Comparison of ENCODE assay signal across 8 cellular contexts in genomic region chr3:49470714-49471420, GRCh38. TPM values are rescaled to one million over a fixed set of nuclear protein-coding genes. Genes with fewer than 3 reads are reported as not detected.
A peak's percentile ranks its signal among the peaks of the same experiment; 100 is the strongest.
DNase-seq lines count a peak whose midpoint lies in the region; ATAC-seq and TF ChIP-seq lines count a peak whose summit lies in the region.

No MANE protein-coding gene starts in this region.

- ATAC-seq in GM19467 (IDR thresholded peaks at IDR 0.05; ENCODE audit: unreplicated experiment) (peak; percentile 30), HG03521 (IDR thresholded peaks at IDR 0.05; ENCODE audit: unreplicated experiment) (no peak)

- H3K27me3 ChIP-seq in Caco-2 (replicated peaks; ENCODE audit: control insufficient read depth, insufficient read depth, low read length) (no peaks in the 10 kb centered on the region), ascending aorta (no peaks in the 10 kb centered on the region), liver (ENCODE audit: control insufficient read depth in 4 of 4, insufficient read depth in 4 of 4, low read length in 3 of 4) (no peaks in the 10 kb centered on the region), thymus (ENCODE audit: control insufficient read depth, insufficient read depth) (no peaks in the 10 kb centered on the region)

- CTCF ChIA-PET in Caco-2 (lab: Charles Lee): interaction anchor here (0.8 to 4.4 kb wide), 6 partner anchors 10 to 130 kb away, joined by 3 to 24 read pairs (median 8); no protein-coding TSS in a partner anchor

- no peaks in the 10 kb centered on the region for H3K27me3 Mint-ChIP-seq in Caco-2 (ENCODE audit: insufficient read depth, unreplicated experiment)

- POLR2A ChIA-PET in Caco-2 (lab: Charles Lee): interaction anchor here (0.6 to 3.0 kb wide), 7 partner anchors 9 to 69 kb away, joined by 5 to 26 read pairs (median 9); partner anchors contain the start of genes NICN1 and RHOA

- peak overlapping the region; percentile 90 to 92 for H3K9ac ChIP-seq in liver (ENCODE audit: low read depth in 1 of 2, low read length in 2 of 2)

- H3K9me3 Mint-ChIP-seq in Caco-2 (ENCODE audit: unreplicated experiment): no peaks in the 10 kb centered on the region

- peaks cover 13% of the 10 kb centered on the region for H3K4me1 Mint-ChIP-seq in Caco-2 (ENCODE audit: low read depth, unreplicated experiment)

- no peak for TF ChIP-seq CTCF in Caco-2 (IDR thresholded peaks at IDR 0.05; ENCODE audit: insufficient read depth in 1 of 2, low read depth in 1 of 2, low read length in 1 of 2, severe bottlenecking in 1 of 2, unreplicated experiment in 1 of 2)
- TF ChIP-seq CTCF in ascending aorta (IDR thresholded peaks at IDR 0.05): no peak
- TF ChIP-seq CTCF in liver (IDR thresholded peaks at IDR 0.05; ENCODE audit: low read depth, low read length, missing input control): no peak

- DNase-seq in Caco-2 (no peak), HuH-7.5 (ENCODE audit: low spot score) (peak; percentile 48), ascending aorta (ENCODE audit: low spot score in 2 of 2) (no peak), inferior parietal cortex (ENCODE audit: extremely low spot score) (no peak)

- intact Hi-C loops in Caco-2 (cut with micrococcal nuclease; ENCODE audit: unreplicated experiment): no loop called here
- intact Hi-C loops in ascending aorta (cut with DNase I): loop anchor here (1.0 kb wide), 4 partner anchors 14 to 300 kb away; partner anchors contain the start of genes KLHDC8B, NICN1 and TCTA

- H3K27ac ChIP-seq in ascending aorta (peak overlapping the region; percentile 98 to 99), liver (ENCODE audit: low read depth in 1 of 2, low read length in 2 of 2) (peak overlapping the region; percentile 91 to 97), thymus (ENCODE audit: low read depth) (peak overlapping the region; percentile 98)

- H3K36me3 ChIP-seq in Caco-2 (ENCODE audit: control insufficient read depth, insufficient read depth, low read length) (no peaks in the 10 kb centered on the region), ascending aorta (no peaks in the 10 kb centered on the region), liver (ENCODE audit: control insufficient read depth in 4 of 4, insufficient read depth in 3 of 4, low read depth in 1 of 4, low read length in 3 of 4) (peaks cover 0 to 1% (median 0%) of the 10 kb centered on the region in 4 donors), thymus (ENCODE audit: control insufficient read depth, insufficient read depth) (no peaks in the 10 kb centered on the region)

- peak overlapping the region; percentile 98 for H3K27ac Mint-ChIP-seq in Caco-2 (ENCODE audit: unreplicated experiment)

- 2% methylated on average over 23 of the region's 23 CpGs for WGBS in liver
- 12% methylated on average over 23 of the region's 23 CpGs for WGBS in thymus

- no peak for TF ChIP-seq RAD21 in liver (IDR thresholded peaks at IDR 0.05)

- H3K4me3 Mint-ChIP-seq in Caco-2 (ENCODE audit: unreplicated experiment): peak overlapping the region; percentile 84

- H3K36me3 Mint-ChIP-seq in Caco-2 (ENCODE audit: insufficient read depth, unreplicated experiment): peaks cover 63% of the 10 kb centered on the region

- BruUV-seq in Caco-2 (replicated peaks; lab: Mats Ljungman, UMichigan): TSS peak; percentile 77

- H3K4me3 ChIP-seq in Caco-2 (ENCODE audit: low read depth, low read length) (peak overlapping the region; percentile 89), ascending aorta (peak overlapping the region; percentile 86 to 99), liver (ENCODE audit: low read depth in 1 of 3, low read length in 3 of 3) (peak overlapping the region; percentile 81 to 93 (median 85)), thymus (ENCODE audit: low read length) (peak overlapping the region; percentile 92)

- H3K9me3 ChIP-seq in Caco-2 (no peaks in the 10 kb centered on the region), ascending aorta (no peaks in the 10 kb centered on the region), liver (ENCODE audit: control insufficient read depth in 4 of 4, low read length in 3 of 4) (no peaks in the 10 kb centered on the region), thymus (ENCODE audit: control insufficient read depth) (no peaks in the 10 kb centered on the region)

- H3K4me1 ChIP-seq in Caco-2 (peaks cover 44% of the 10 kb centered on the region), ascending aorta (peaks cover 18 to 26% of the 10 kb centered on the region in 2 donors), liver (ENCODE audit: control insufficient read depth in 4 of 4, insufficient read depth in 4 of 4, low read length in 3 of 4) (peaks cover 4 to 29% (median 22%) of the 10 kb centered on the region in 4 donors), thymus (ENCODE audit: control insufficient read depth, insufficient read depth, low read length) (peaks cover 14% of the 10 kb centered on the region)

TF ChIP-seq in liver, 16 proteins besides CTCF, POLR2A, EP300 and RAD21:
- TF ChIP-seq TAF1 (conservative IDR thresholded peaks at IDR 0.05): no peak
- peak; percentile 59 for TF ChIP-seq YY1 (IDR thresholded peaks at IDR 0.05)

RNA-seq across cellular contexts. Expression of gene DAG1, which starts 0.8 kb away (rescaled TPM):
- total RNA-seq in Caco-2 (2022) (154 and 177 TPM in 2 replicates), ascending aorta (57.9 TPM), liver (10 to 100 TPM; 16.1 to 40.8 TPM)
- polyA plus RNA-seq in liver (10 to 100 TPM; 12.1 to 54.4 TPM), thymus (11.5 TPM)

RNA-seq across cellular contexts. Expression of gene NICN1, which starts 41.7 kb away (rescaled TPM):
- 6.1 and 7.8 TPM in 2 replicates for total RNA-seq in Caco-2 (2022)
- total RNA-seq in ascending aorta: 2.2 TPM
- total RNA-seq in liver: 1 to 10 TPM; 3.7 to 3.9 TPM
- 1 to 10 TPM; 4.9 to 6.0 TPM for polyA plus RNA-seq in liver
- 9.2 TPM for polyA plus RNA-seq in thymus

RNA-seq across cellular contexts. Expression of gene AMT, which starts 48.6 kb away (rescaled TPM):
- 1.6 and 2.5 TPM in 2 replicates for total RNA-seq in Caco-2 (2022)
- total RNA-seq in ascending aorta: not detected
- 10 to 100 TPM; 15.6 to 23.2 TPM for total RNA-seq in liver
- 10 to 100 TPM; 27.9 to 28.7 TPM for polyA plus RNA-seq in liver
- 40.0 TPM for polyA plus RNA-seq in thymus

RNA-seq across cellular contexts. Expression of gene TCTA, which starts 58.6 kb away (rescaled TPM):
- total RNA-seq in Caco-2 (2022) (14.2 and 15.5 TPM in 2 replicates), ascending aorta (51.5 TPM), liver (10 to 100 TPM; 13.6 to 24.9 TPM)
- polyA plus RNA-seq in liver (10 to 100 TPM; 24.3 to 28.2 TPM), thymus (24.5 TPM)

RNA-seq across cellular contexts. Expression of gene RHOA, which starts 59.1 kb away (rescaled TPM):
- total RNA-seq in Caco-2 (2022) (338 and 348 TPM in 2 replicates), ascending aorta (426 TPM), liver (100 to 1,000 TPM; 157 to 162 TPM)
- polyA plus RNA-seq in liver (100 to 1,000 TPM; 144 to 169 TPM), thymus (368 TPM)
